In genomic region chr5:141758316-141758965, GRCh38 we compare ENCODE assay signal across 17 cellular contexts.
DNase-seq lines count a peak whose midpoint lies in the region; ATAC-seq and TF ChIP-seq lines count a peak whose summit lies in the region.
"Had no signal": no experiment of that assay in that cellular context is flagged by ENCODE, and none has a peak within 500 bp of the region (broad histone marks: within the 10 kb centered on the region; RNA-seq: fewer than 3 reads in every experiment).

No MANE protein-coding gene starts in this region.

- no peaks in the 10 kb centered on the region for H3K36me3 Mint-ChIP-seq in WTC11

- CTCF ChIA-PET in A673 (lab: Charles Lee): interaction anchor here (1.9 kb wide), 1 partner anchor 120 kb away, joined by 20 read pairs; the partner anchor contains the start of gene PCDH1
- CTCF ChIA-PET in WTC11 (lab: Charles Lee): interaction anchor here (0.6 to 5.2 kb wide), 30 partner anchors 11 to 297 kb away, joined by 3 to 152 read pairs (median 8); partner anchors contain the start of genes DELE1, PCDH1, PCDH12 and RNF14

- no CpG with 5 or more reads among the region's 21 CpGs for WGBS in mesendoderm (ENCODE audit: extremely low coverage, insufficient coverage, low lambda C conversion rate)

- H3K4ac ChIP-seq in mesendoderm (ENCODE audit: low read depth, low read length): no peak overlapping the region

- no peaks in the 10 kb centered on the region for H3K9me3 ChIP-seq in A673 (ENCODE audit: low read depth, low read length, poor library complexity, severe bottlenecking)
- H3K9me3 ChIP-seq in HAP-1: no peaks in the 10 kb centered on the region
- H3K9me3 ChIP-seq: ascending aorta, Peyer's patch, upper lobe of right lung had no signal

- H2AK5ac ChIP-seq in mesendoderm (ENCODE audit: low read length): no peak overlapping the region

- H3K36me3 ChIP-seq in A673 (ENCODE audit: insufficient read depth, low read length, poor library complexity, severe bottlenecking): no peaks in the 10 kb centered on the region
- no peaks in the 10 kb centered on the region for H3K36me3 ChIP-seq in HAP-1 (replicated peaks)
- no peaks in the 10 kb centered on the region for H3K36me3 ChIP-seq in mesendoderm (ENCODE audit: control insufficient read depth, insufficient read depth, low read length)
- H3K36me3 ChIP-seq: ascending aorta, Peyer's patch, upper lobe of right lung had no signal

- peak overlapping the region; percentile 56 for H3K4me3 Mint-ChIP-seq in WTC11
- H3K4me3 Mint-ChIP-seq: activated CD4-positive, alpha-beta T cell treated with anti-CD3 and anti-CD28 coated beads, Interleukin-2, amount 10 ng/mL, durations not matched to agents 7 days and 5 days had no signal

- H3K27ac Mint-ChIP-seq in WTC11: peak overlapping the region; percentile 12; the same call in 1 of the 2 replicates
- H3K27ac Mint-ChIP-seq: activated CD4-positive, alpha-beta T cell treated with anti-CD3 and anti-CD28 coated beads, Interleukin-2, amount 10 ng/mL, durations not matched to agents 7 days and 5 days had no signal

- ATAC-seq in WTC11 (peak; percentile 27), GM21619 (IDR thresholded peaks at IDR 0.05; ENCODE audit: unreplicated experiment) (no peak), GM18517 (IDR thresholded peaks at IDR 0.05; ENCODE audit: unreplicated experiment) (no peak)
- ATAC-seq: GM12878, upper lobe of right lung had no signal

- H3K27ac ChIP-seq in A673 (ENCODE audit: low read depth, low read length, poor library complexity, severe bottlenecking) (no peak overlapping the region), mesendoderm (ENCODE audit: low read depth, low read length) (no peak overlapping the region), substantia nigra (ENCODE audit: low read depth, low read length, poor library complexity, severe bottlenecking) (no peak overlapping the region)
- H3K27ac ChIP-seq: ascending aorta, Peyer's patch, upper lobe of right lung had no signal

- no peaks in the 10 kb centered on the region for H3K79me2 ChIP-seq in mesendoderm (ENCODE audit: control insufficient read depth, insufficient read depth, low read length)

- H3K27me3 ChIP-seq in A673 (replicated peaks; ENCODE audit: insufficient read depth, low read depth, low read length, poor library complexity) (peaks cover 41% of the 10 kb centered on the region), HAP-1 (ENCODE audit: low read depth) (peaks cover 32% of the 10 kb centered on the region), mesendoderm (ENCODE audit: insufficient read depth, low read length, poor library complexity) (peaks cover 6% of the 10 kb centered on the region)
- H3K27me3 ChIP-seq: Peyer's patch had no signal

- H3K18ac ChIP-seq in mesendoderm (ENCODE audit: low read length): no peak overlapping the region

- H3K23ac ChIP-seq in mesendoderm (ENCODE audit: low read length): no peak overlapping the region

- no peak overlapping the region for H2BK15ac ChIP-seq in mesendoderm (replicated peaks; ENCODE audit: low read depth)

- H2BK120ac ChIP-seq in mesendoderm (ENCODE audit: low read depth, low read length): no peak overlapping the region

- DNase-seq in A673 (ENCODE audit: low spot score): peak; percentile 37
- peak; percentile 12 to 76 for DNase-seq in HAP-1 (ENCODE audit: low spot score in 2 of 2)
- peak; percentile 64 for DNase-seq in WTC11 (ENCODE audit: low spot score)
- DNase-seq in mesendoderm: peak; percentile 46
- DNase-seq in germinal center (ENCODE audit: low spot score): no peak
- DNase-seq in substantia nigra (lab: John Stamatoyannopoulos, UW): no peak
- DNase-seq: activated CD4-positive, alpha-beta T cell treated with anti-CD3 and anti-CD28 coated beads, Interleukin-2, amount 10 ng/mL, durations not matched to agents 7 days and 5 days; DND-41; NCI-H2081 treated with DMSO at 0.1 percent for 48 hours; Peyer's patch; stimulated activated CD4-positive, alpha-beta T cell treated with anti-CD3 and anti-CD28 coated beads, Interleukin-1b, Interleukin-23, amount 100 ng/mL, for 48 hours; stimulated activated CD8-positive, alpha-beta memory T cell treated with anti-CD3 and anti-CD28 coated beads, Interleukin-4, amount 100 ng/mL, for 48 hours; upper lobe of right lung had no signal

- no peak for TF ChIP-seq CTCF in A673 (conservative IDR thresholded peaks at IDR 0.05; ENCODE audit: low read depth, low read length)
- TF ChIP-seq CTCF in WTC11 (IDR thresholded peaks at IDR 0.05): no peak

- no peak overlapping the region for H2BK5ac ChIP-seq in mesendoderm (ENCODE audit: low read length)

- H3K9ac ChIP-seq in mesendoderm (ENCODE audit: low read length): no peak overlapping the region

- POLR2A ChIA-PET in A673 (lab: Charles Lee; ENCODE audit: low non-redundant PET) (no interaction called here), WTC11 (lab: Charles Lee) (interaction anchor here (0.8 to 1.8 kb wide), 7 partner anchors 19 to 125 kb away, joined by 3 to 7 read pairs (median 4); no protein-coding TSS in a partner anchor)

- no peak overlapping the region for H3K4me3 ChIP-seq in A673 (ENCODE audit: low read depth, low read length, poor library complexity, severe bottlenecking)
- no peak overlapping the region for H3K4me3 ChIP-seq in HAP-1
- H3K4me3 ChIP-seq in mesendoderm (ENCODE audit: low read length): no peak overlapping the region
- H3K4me3 ChIP-seq: ascending aorta, GM12878, Peyer's patch, upper lobe of right lung had no signal

- BruUV-seq in A673 (replicated peaks; lab: Mats Ljungman, UMichigan): no TSS peak

- H4K8ac ChIP-seq in mesendoderm (ENCODE audit: low read depth, low read length): no peak overlapping the region

- in situ Hi-C loops in HAP-1 (cut with MboI; ENCODE audit: low sequenced_read_pairs): no loop called here

- intact Hi-C loops in A673 (cut with micrococcal nuclease; ENCODE audit: unreplicated experiment): no loop called here

- H3K4me1 ChIP-seq in A673 (ENCODE audit: insufficient read depth, low read length, poor library complexity, severe bottlenecking) (no peaks in the 10 kb centered on the region), HAP-1 (peaks cover 6% of the 10 kb centered on the region), mesendoderm (ENCODE audit: control insufficient read depth, low read depth, low read length) (peaks cover 3% of the 10 kb centered on the region)
- H3K4me1 ChIP-seq: ascending aorta, Peyer's patch, upper lobe of right lung had no signal

- no peak overlapping the region for H4K5ac ChIP-seq in mesendoderm (ENCODE audit: low read length)

- H3K4me2 ChIP-seq in mesendoderm (ENCODE audit: low read length): peak overlapping the region; percentile 25

- H3K79me1 ChIP-seq in mesendoderm (ENCODE audit: low read length): no peaks in the 10 kb centered on the region

- peaks cover 49% of the 10 kb centered on the region for H3K4me1 Mint-ChIP-seq in WTC11
- H3K4me1 Mint-ChIP-seq: activated CD4-positive, alpha-beta T cell treated with anti-CD3 and anti-CD28 coated beads, Interleukin-2, amount 10 ng/mL, durations not matched to agents 7 days and 5 days had no signal

- H3K9me3 Mint-ChIP-seq in WTC11: no peaks in the 10 kb centered on the region
- H3K9me3 Mint-ChIP-seq: activated CD4-positive, alpha-beta T cell treated with anti-CD3 and anti-CD28 coated beads, Interleukin-2, amount 10 ng/mL, durations not matched to agents 7 days and 5 days had no signal

- peaks cover 11% of the 10 kb centered on the region for H3K27me3 Mint-ChIP-seq in WTC11 (ENCODE audit: low read depth)

- H3K56ac ChIP-seq in mesendoderm (ENCODE audit: low read length): peak overlapping the region; percentile 9

TF ChIP-seq in WTC11, 78 proteins besides CTCF, POLR2A, EP300 and RAD21:
- TF ChIP-seq TEAD1 (CRISPR knock-in tag; IDR thresholded peaks at IDR 0.05) (0 out of 2 replicates have a peak, but pooled peaks have one; percentile 41), ZBTB43 (CRISPR knock-in tag; IDR thresholded peaks at IDR 0.05) (peak; percentile 53; the same call in 1 of the 2 replicates), JUN (CRISPR knock-in tag; IDR thresholded peaks at IDR 0.05) (no peak), ETV6 (CRISPR knock-in tag; IDR thresholded peaks at IDR 0.05) (0 out of 2 replicates have a peak, but pooled peaks have one; percentile 51), FOXP1 (CRISPR knock-in tag; IDR thresholded peaks at IDR 0.05; ENCODE audit: borderline replicate concordance) (0 out of 2 replicates have a peak, but pooled peaks have one; percentile 47), FOXK1 (CRISPR knock-in tag; IDR thresholded peaks at IDR 0.05) (0 out of 2 replicates have a peak, but pooled peaks have one; percentile 14), MAX (CRISPR knock-in tag; IDR thresholded peaks at IDR 0.05) (peak; percentile 70; the same call in 1 of the 2 replicates), ZNF423 (CRISPR knock-in tag; IDR thresholded peaks at IDR 0.05) (peak; percentile 81; the same call in 1 of the 2 replicates), ZSCAN18 (CRISPR knock-in tag; IDR thresholded peaks at IDR 0.05) (no peak)

Comparison
In these comparisons a context has a peak if more than half of its experiments do, and no peak if none do; other contexts are left out.
1. DNase-seq: peak in A673 (single experiment), HAP-1 (2 of 2), WTC11 (single experiment) and mesendoderm (single experiment); none in germinal center (single experiment) and substantia nigra (0 of 49).